In genomic region chr6:166612471-166612881, GRCh38 we compare ENCODE assay signal across 20 cellular contexts. TPM values are rescaled to one million over a fixed set of nuclear protein-coding genes. Genes with fewer than 3 reads are reported as not detected.
A peak's percentile ranks its signal among the peaks of the same experiment; 100 is the strongest.
DNase-seq lines count a peak whose midpoint lies in the region; ATAC-seq and TF ChIP-seq lines count a peak whose summit lies in the region.
"Had no signal": no experiment of that assay in that cellular context is flagged by ENCODE, and none has a peak within 500 bp of the region (broad histone marks: within the 10 kb centered on the region; RNA-seq: fewer than 3 reads in every experiment).

No MANE protein-coding gene starts in this region.

- peak overlapping the region; percentile 7; the same call in 1 of the 2 replicates for H3K27ac Mint-ChIP-seq in GM23338
- H3K27ac Mint-ChIP-seq in WTC11, result peak overlapping the region; percentile 80
- no peak overlapping the region for H3K27ac Mint-ChIP-seq in Calu3 (ENCODE audit: unreplicated experiment)
- H3K27ac Mint-ChIP-seq: activated CD4-positive, alpha-beta T cell treated with anti-CD3 and anti-CD28 coated beads, Interleukin-2, amount 10 ng/mL, durations not matched to agents 24 days and 14 days; IgD-negative memory B cell had no signal

- H4K12ac ChIP-seq in trophoblast cell (ENCODE audit: low read depth, low read length), result no peak overlapping the region

- H3K4me3 ChIP-seq in GM23338 (no peak overlapping the region), right atrium auricular region (no peak overlapping the region), trophoblast cell (ENCODE audit: low read depth, low read length) (no peak overlapping the region)
- H3K4me3 ChIP-seq: adrenal gland, MG63 had no signal

- H3K9me2 ChIP-seq in GM23338 (ENCODE audit: insufficient read depth), result no peaks in the 10 kb centered on the region

- CTCF ChIA-PET in WTC11 (lab: Charles Lee), result interaction anchor here (1.0 to 1.2 kb wide), 3 partner anchors 13 to 162 kb away, joined by 3 to 5 read pairs (median 3); partner anchors contain the start of gene RPS6KA2
- CTCF ChIA-PET in Calu3 (lab: Charles Lee), result no interaction called here

- TF ChIP-seq CTCF in GM23338 (conservative IDR thresholded peaks at IDR 0.05; ENCODE audit: low read depth in 2 of 2) (no peak), WTC11 (IDR thresholded peaks at IDR 0.05) (no peak), right atrium auricular region (IDR thresholded peaks at IDR 0.05) (no peak), Calu3 (IDR thresholded peaks at IDR 0.05; ENCODE audit: unreplicated experiment) (no peak)

- DNase-seq in GM23338 (ENCODE audit: low spot score), result no peak
- no peak for DNase-seq in WTC11 (ENCODE audit: low spot score)
- DNase-seq in right atrium auricular region (ENCODE audit: low spot score), result peak; percentile 55
- no peak for DNase-seq in trophoblast cell
- no peak for DNase-seq in Calu3
- DNase-seq in HUDEP-2 (lab: John Stamatoyannopoulos, UW; ENCODE audit: unreplicated experiment in 76 of 76), result no peak
- no peak for DNase-seq in NCI-H1092 treated with DMSO at 0.1 percent for 48 hours (lab: John Stamatoyannopoulos, UW)
- DNase-seq: activated CD4-positive, alpha-beta T cell treated with anti-CD3 and anti-CD28 coated beads, Interleukin-2, amount 10 ng/mL, durations not matched to agents 24 days and 14 days; activated gamma-delta T cell treated with Interleukin-2 at 50 U/mL for 16 hours; C1 segment of cervical spinal cord; erythroblast; foreskin melanocyte; MG63; NCI-H2171; NCI-H69; SHP77; T-helper 1 cell had no signal

- H3K9me3 Mint-ChIP-seq in GM23338, result no peaks in the 10 kb centered on the region
- no peaks in the 10 kb centered on the region for H3K9me3 Mint-ChIP-seq in WTC11
- H3K9me3 Mint-ChIP-seq in Calu3 (ENCODE audit: low read depth, unreplicated experiment), result no peaks in the 10 kb centered on the region
- H3K9me3 Mint-ChIP-seq: activated CD4-positive, alpha-beta T cell treated with anti-CD3 and anti-CD28 coated beads, Interleukin-2, amount 10 ng/mL, durations not matched to agents 24 days and 14 days; IgD-negative memory B cell had no signal

- peaks cover 5% of the 10 kb centered on the region for H4K20me1 ChIP-seq in GM23338 (replicated peaks; ENCODE audit: insufficient read depth)

- no TSS peak for BruUV-seq in Calu3 (replicated peaks; lab: Mats Ljungman, UMichigan)

- H3K4me2 ChIP-seq in GM23338 (no peak overlapping the region), trophoblast cell (ENCODE audit: low read length) (no peak overlapping the region)

- H2BK120ac ChIP-seq in trophoblast cell (ENCODE audit: insufficient read depth, low read length, poor library complexity), result peak overlapping the region; percentile 8

- peak overlapping the region; percentile 11 for H2AK5ac ChIP-seq in trophoblast cell (ENCODE audit: low read length)

- H3K4ac ChIP-seq in trophoblast cell (ENCODE audit: low read depth, low read length), result no peak overlapping the region

- H3K27me3 Mint-ChIP-seq in GM23338 (ENCODE audit: insufficient read depth, low read depth, poor library complexity) (peaks cover 9% of the 10 kb centered on the region), WTC11 (ENCODE audit: low read depth) (no peaks in the 10 kb centered on the region), Calu3 (ENCODE audit: unreplicated experiment) (no peaks in the 10 kb centered on the region)
- H3K27me3 Mint-ChIP-seq: activated CD4-positive, alpha-beta T cell treated with anti-CD3 and anti-CD28 coated beads, Interleukin-2, amount 10 ng/mL, durations not matched to agents 24 days and 14 days; IgD-negative memory B cell had no signal

- H4K8ac ChIP-seq in trophoblast cell (ENCODE audit: low read depth, low read length), result peak overlapping the region; percentile 42

- H3K36me3 Mint-ChIP-seq in GM23338 (ENCODE audit: low read depth), result peaks cover under 1% of the 10 kb centered on the region; the same call in 2 of the 3 replicates
- H3K36me3 Mint-ChIP-seq in WTC11, result peaks cover under 1% of the 10 kb centered on the region; the same call in 1 of the 2 replicates
- peaks cover 6% of the 10 kb centered on the region for H3K36me3 Mint-ChIP-seq in Calu3 (ENCODE audit: insufficient read depth, unreplicated experiment)

- H3K18ac ChIP-seq in trophoblast cell (ENCODE audit: low read length), result peak overlapping the region; percentile 54

- no peaks in the 10 kb centered on the region for H3K27me3 ChIP-seq in GM23338 (ENCODE audit: insufficient read depth)
- H3K27me3 ChIP-seq in right atrium auricular region, result no peaks in the 10 kb centered on the region
- no peaks in the 10 kb centered on the region for H3K27me3 ChIP-seq in trophoblast cell (ENCODE audit: insufficient read depth, low read length)
- H3K27me3 ChIP-seq: adrenal gland, MG63 had no signal

- H3K4me1 Mint-ChIP-seq in GM23338 (peaks cover 60% of the 10 kb centered on the region), WTC11 (peaks cover 64% of the 10 kb centered on the region), Calu3 (ENCODE audit: low read depth, unreplicated experiment) (peaks cover 8% of the 10 kb centered on the region)
- H3K4me1 Mint-ChIP-seq: activated CD4-positive, alpha-beta T cell treated with anti-CD3 and anti-CD28 coated beads, Interleukin-2, amount 10 ng/mL, durations not matched to agents 24 days and 14 days; IgD-negative memory B cell had no signal

- H2BK5ac ChIP-seq in trophoblast cell (ENCODE audit: low read depth, low read length, poor library complexity), result peak overlapping the region; percentile 71

- intact Hi-C loops in Calu3 (cut with micrococcal nuclease; ENCODE audit: unreplicated experiment), result no loop called here

- peaks cover 15% of the 10 kb centered on the region for H3K4me1 ChIP-seq in GM23338 (ENCODE audit: insufficient read depth)
- peaks cover 0 to 54% of the 10 kb centered on the region in 2 donors for H3K4me1 ChIP-seq in right atrium auricular region
- peaks cover 39 to 40% of the 10 kb centered on the region in 2 experiments for H3K4me1 ChIP-seq in trophoblast cell (ENCODE audit: control insufficient read depth in 1 of 2, insufficient read depth in 2 of 2, low read length in 2 of 2)

- H3K9me3 ChIP-seq in right atrium auricular region (no peaks in the 10 kb centered on the region), trophoblast cell (ENCODE audit: insufficient read depth, low read depth, low read length) (no peaks in the 10 kb centered on the region)
- H3K9me3 ChIP-seq: adrenal gland, MG63 had no signal

- H3K4me3 Mint-ChIP-seq in GM23338, result no peak overlapping the region
- no peak overlapping the region for H3K4me3 Mint-ChIP-seq in WTC11
- H3K4me3 Mint-ChIP-seq in Calu3 (ENCODE audit: low read depth, unreplicated experiment), result no peak overlapping the region
- H3K4me3 Mint-ChIP-seq: activated CD4-positive, alpha-beta T cell treated with anti-CD3 and anti-CD28 coated beads, Interleukin-2, amount 10 ng/mL, durations not matched to agents 24 days and 14 days; IgD-negative memory B cell had no signal

- H2AFZ ChIP-seq in GM23338, result no peak overlapping the region
- H2AFZ ChIP-seq in trophoblast cell (ENCODE audit: insufficient read depth, low read length, poor library complexity), result no peak overlapping the region

- no peak overlapping the region for H3K9ac ChIP-seq in trophoblast cell (ENCODE audit: low read length)

- no peak for ATAC-seq in GM23338
- no peak for ATAC-seq in WTC11
- ATAC-seq in GM18519 (IDR thresholded peaks at IDR 0.05; ENCODE audit: low FRiP score, unreplicated experiment), result no peak

- no peak overlapping the region for H3K23ac ChIP-seq in trophoblast cell (ENCODE audit: low read length)

- H4K91ac ChIP-seq in trophoblast cell (ENCODE audit: low read depth, low read length), result peak overlapping the region; percentile 84

- no peaks in the 10 kb centered on the region for H3K36me3 ChIP-seq in GM23338 (ENCODE audit: insufficient read depth)
- H3K36me3 ChIP-seq in right atrium auricular region, result no peaks in the 10 kb centered on the region
- H3K36me3 ChIP-seq in trophoblast cell (ENCODE audit: control insufficient read depth in 1 of 2, insufficient read depth in 2 of 2, low read length in 2 of 2), result no peaks in the 10 kb centered on the region
- H3K36me3 ChIP-seq: adrenal gland had no signal

- H3F3A ChIP-seq in GM23338 (replicated peaks; ENCODE audit: low read depth), result no peaks in the 10 kb centered on the region

- H2BK12ac ChIP-seq in trophoblast cell (ENCODE audit: low read length), result peak overlapping the region; percentile 87

- H3K79me2 ChIP-seq in GM23338 (replicated peaks; ENCODE audit: insufficient read depth), result peaks cover 93% of the 10 kb centered on the region
- peaks cover 2% of the 10 kb centered on the region for H3K79me2 ChIP-seq in trophoblast cell (ENCODE audit: control insufficient read depth, insufficient read depth, low read length, poor library complexity)

- H3K27ac ChIP-seq in GM23338 (ENCODE audit: low read depth) (no peak overlapping the region), right atrium auricular region (peak overlapping the region; percentile 30 to 85), trophoblast cell (ENCODE audit: low read depth, low read length) (peak overlapping the region; percentile 38)
- H3K27ac ChIP-seq: adrenal gland had no signal

- no peak overlapping the region for H3K14ac ChIP-seq in trophoblast cell (ENCODE audit: low read length)

- POLR2A ChIA-PET in WTC11 (lab: Charles Lee), result interaction anchor here (1.1 kb wide), 1 partner anchor 15 kb away, joined by 3 read pairs; the partner anchor contains the start of gene RPS6KA2

- H3K79me1 ChIP-seq in trophoblast cell (ENCODE audit: low read length), result peaks cover 24% of the 10 kb centered on the region

- WGBS in trophoblast cell (ENCODE audit: extremely low coverage, insufficient coverage, insufficient read length), result no CpG with 5 or more reads among the region's 11 CpGs

TF ChIP-seq in GM23338, 12 proteins besides CTCF, POLR2A, EP300 and RAD21 (continues in another document):
- TF ChIP-seq POLR2AphosphoS5 (IDR thresholded peaks at IDR 0.05; ENCODE audit: low read depth), result no peak
- TF ChIP-seq CREB1 (CRISPR knock-in tag; IDR thresholded peaks at IDR 0.05; ENCODE audit: low read depth), result no peak

TF ChIP-seq in WTC11, 78 proteins besides CTCF, POLR2A, EP300 and RAD21 (continues in another document):
- TF ChIP-seq MXD4 (CRISPR knock-in tag; IDR thresholded peaks at IDR 0.05; ENCODE audit: borderline replicate concordance), result no peak
- no peak for TF ChIP-seq RORB (CRISPR knock-in tag; IDR thresholded peaks at IDR 0.05)
- no peak for TF ChIP-seq JUN (CRISPR knock-in tag; IDR thresholded peaks at IDR 0.05)
- TF ChIP-seq TCF7 (CRISPR knock-in tag; IDR thresholded peaks at IDR 0.05; ENCODE audit: low read depth), result no peak

RNA-seq across cellular contexts. Expression of gene RPS6KA2, which starts 14.6 kb away (rescaled TPM):
- total RNA-seq in GM23338 (2014; rRNA removed; shearing (Covaris generic)), result 25.3 and 25.6 TPM in 2 replicates
- 9.4 and 12.5 TPM in 2 replicates for polyA plus RNA-seq in GM23338 (2016; fragmentation: Nextera tagmentation; extraction: Ambion mirVana)
- total RNA-seq in WTC11 (2021) (19.2 to 24.2 TPM (median 20.3 TPM) in 3 replicates), right atrium auricular region (100 to 1,000 TPM in 1 of 2 donors, 10 to 100 TPM in 1; 78.6 to 131 TPM), Calu3 (2022) (25.8 and 41.3 TPM in 2 replicates)
- 14.3 and 15.4 TPM in 2 replicates for polyA plus RNA-seq in trophoblast cell (2013)

RNA-seq across cellular contexts. Expression of gene RAMACL, which starts 26.0 kb away (rescaled TPM):
- 4.0 and 4.2 TPM in 2 replicates for total RNA-seq in GM23338 (2014; rRNA removed; shearing (Covaris generic))
- 0.61 and 0.68 TPM in 2 replicates for polyA plus RNA-seq in GM23338 (2016; fragmentation: Nextera tagmentation; extraction: Ambion mirVana)
- 0.30 to 0.79 TPM (median 0.53 TPM) in 3 replicates for total RNA-seq in WTC11 (2021)
- total RNA-seq in right atrium auricular region, result under 1 TPM; 0.20 to 0.52 TPM
- polyA plus RNA-seq in trophoblast cell (2013), result 0.25 and 0.26 TPM in 2 replicates
- 1.3 and 2.2 TPM in 2 replicates for total RNA-seq in Calu3 (2022)
